Comparison of ENCODE assay signal across 22 cellular contexts in genomic region chr12:105368047-105368646, GRCh38.
"Had no signal": no experiment of that assay in that cellular context is flagged by ENCODE, and none has a peak within 500 bp of the region (broad histone marks: within the 10 kb centered on the region; RNA-seq: fewer than 3 reads in every experiment).

No MANE protein-coding gene starts in this region.

- H3K4me1 ChIP-seq: foreskin keratinocyte, prostate gland, spleen, upper lobe of left lung had no signal

- H3K27me3 ChIP-seq: foreskin keratinocyte, spleen, upper lobe of left lung had no signal

- H3K27me3 Mint-ChIP-seq: activated B cell treated with CpG ODN at 0.5 μM for 24 hours; activated CD4-positive, alpha-beta T cell treated with anti-CD3 and anti-CD28 coated beads for 36 hours; activated naive CD8-positive, alpha-beta T cell treated with anti-CD3 and anti-CD28 coated beads for 36 hours; activated T-cell treated with anti-CD3 and anti-CD28 coated beads, Interleukin-2, amount 50 U/mL, for 24 hours; activated T-helper 17 cell treated with anti-CD3 and anti-CD28 coated beads, Interleukin-2, amount 50 U/mL, for 72 hours; memory B cell had no signal

- H3K27ac ChIP-seq: foreskin keratinocyte, prostate gland, spleen, upper lobe of left lung had no signal

- ATAC-seq: activated CD4-positive, alpha-beta T cell treated with anti-CD3 and anti-CD28 coated beads for 36 hours; activated T-helper 17 cell treated with anti-CD3 and anti-CD28 coated beads, Interleukin-2, amount 50 U/mL, for 72 hours; left cardiac atrium had no signal

- H3K9me3 Mint-ChIP-seq: activated B cell treated with CpG ODN at 0.5 μM for 24 hours; activated naive CD8-positive, alpha-beta T cell treated with anti-CD3 and anti-CD28 coated beads for 36 hours; activated T-cell treated with anti-CD3 and anti-CD28 coated beads, Interleukin-2, amount 50 U/mL, for 24 hours; activated T-helper 17 cell treated with anti-CD3 and anti-CD28 coated beads, Interleukin-2, amount 50 U/mL, for 72 hours; memory B cell; neural crest cell had no signal

- H3K4me3 ChIP-seq: prostate gland, spleen, upper lobe of left lung had no signal

- H3K27ac Mint-ChIP-seq: activated B cell treated with CpG ODN at 0.5 μM for 24 hours; activated CD4-positive, alpha-beta T cell treated with anti-CD3 and anti-CD28 coated beads for 36 hours; activated naive CD8-positive, alpha-beta T cell treated with anti-CD3 and anti-CD28 coated beads for 36 hours; activated T-helper 17 cell treated with anti-CD3 and anti-CD28 coated beads, Interleukin-2, amount 50 U/mL, for 72 hours; memory B cell had no signal

- H3K36me3 ChIP-seq: prostate gland, upper lobe of left lung had no signal

- H3K4me3 Mint-ChIP-seq: activated B cell treated with CpG ODN at 0.5 μM for 24 hours; activated CD4-positive, alpha-beta T cell treated with anti-CD3 and anti-CD28 coated beads for 36 hours; activated naive CD8-positive, alpha-beta T cell treated with anti-CD3 and anti-CD28 coated beads for 36 hours; activated T-cell treated with anti-CD3 and anti-CD28 coated beads, Interleukin-2, amount 50 U/mL, for 24 hours; activated T-helper 17 cell treated with anti-CD3 and anti-CD28 coated beads, Interleukin-2, amount 50 U/mL, for 72 hours; memory B cell; neural crest cell had no signal

- DNase-seq: activated B cell treated with CpG ODN at 0.5 μM for 24 hours; activated CD4-positive, alpha-beta T cell treated with anti-CD3 and anti-CD28 coated beads for 36 hours; activated CD4-positive, alpha-beta T cell treated with anti-CD3 and anti-CD28 coated beads, Interleukin-2, amount 50 U/mL, for 4 hours; activated CD8-positive, alpha-beta memory T cell treated with anti-CD3 and anti-CD28 coated beads for 24 hours; activated CD8-positive, alpha-beta memory T cell treated with anti-CD3 and anti-CD28 coated beads, Interleukin-2, amount 50 U/mL, for 4 hours; activated naive CD4-positive, alpha-beta T cell; activated naive CD8-positive, alpha-beta T cell treated with anti-CD3 and anti-CD28 coated beads for 36 hours; activated T-cell treated with anti-CD3 and anti-CD28 coated beads, Interleukin-2, amount 50 U/mL, for 24 hours; central memory CD4-positive, alpha-beta T cell; effector memory CD4-positive, alpha-beta T cell; foreskin keratinocyte; left cardiac atrium; occipital lobe; spleen; stimulated activated CD4-positive, alpha-beta T cell treated with anti-CD3 and anti-CD28 coated beads, Interleukin-4, amount 100 ng/mL, for 1 hour; stimulated activated naive CD4-positive, alpha-beta T cell treated with Interleukin-2 at 50 U/mL for 16 hours; T-helper 1 cell; upper lobe of left lung had no signal

- H3K4me1 Mint-ChIP-seq: activated CD4-positive, alpha-beta T cell treated with anti-CD3 and anti-CD28 coated beads for 36 hours; activated naive CD8-positive, alpha-beta T cell treated with anti-CD3 and anti-CD28 coated beads for 36 hours had no signal

- H3K9me3 ChIP-seq: prostate gland, spleen, upper lobe of left lung had no signal
